Comparison of ENCODE assay signal across 10 cellular contexts in genomic region chr1:66370462-66370907, GRCh38.
DNase-seq lines count a peak whose midpoint lies in the region; ATAC-seq and TF ChIP-seq lines count a peak whose summit lies in the region.
"Had no signal": no experiment of that assay in that cellular context is flagged by ENCODE, and none has a peak within 500 bp of the region (broad histone marks: within the 10 kb centered on the region; RNA-seq: fewer than 3 reads in every experiment).

No MANE protein-coding gene starts in this region.

- CTCF ChIA-PET in A673 (lab: Charles Lee), result no interaction called here

- no peaks in the 10 kb centered on the region for H3K27me3 Mint-ChIP-seq in chondrocyte (ENCODE audit: low read depth)

- peaks cover 62% of the 10 kb centered on the region for H3K4me1 ChIP-seq in left ventricle myocardium inferior
- peaks cover 0 to 72% (median 22%) of the 10 kb centered on the region in 12 donors for H3K4me1 ChIP-seq in heart left ventricle
- H3K4me1 ChIP-seq in A673 (ENCODE audit: insufficient read depth, low read length, poor library complexity, severe bottlenecking), result peaks cover 5% of the 10 kb centered on the region

- intact Hi-C loops in left ventricle myocardium inferior (cut with micrococcal nuclease), result no loop called here
- intact Hi-C loops in heart left ventricle (cut with DNase I), result loop anchor here in 1 of 10 donors (5.0 kb wide), 1 partner anchor 38 kb away; no protein-coding TSS in a partner anchor
- intact Hi-C loops in A673 (cut with micrococcal nuclease; ENCODE audit: unreplicated experiment), result no loop called here

- H3K9me3 ChIP-seq in left ventricle myocardium inferior (replicated peaks), result no peaks in the 10 kb centered on the region
- no peaks in the 10 kb centered on the region for H3K9me3 ChIP-seq in heart left ventricle
- no peaks in the 10 kb centered on the region for H3K9me3 ChIP-seq in A673 (ENCODE audit: low read depth, low read length, poor library complexity, severe bottlenecking)
- H3K9me3 ChIP-seq: BLaER1 had no signal

- BruUV-seq in A673 (replicated peaks; lab: Mats Ljungman, UMichigan), result no TSS peak

- peaks cover 8% of the 10 kb centered on the region for H3K36me3 Mint-ChIP-seq in chondrocyte (ENCODE audit: low read depth)

- peaks cover 34% of the 10 kb centered on the region for H3K4me1 Mint-ChIP-seq in chondrocyte (ENCODE audit: low read depth)

- H3K4me3 ChIP-seq in left ventricle myocardium inferior (no peak overlapping the region), heart left ventricle (no peak overlapping the region), A673 (ENCODE audit: low read depth, low read length, poor library complexity, severe bottlenecking) (no peak overlapping the region)
- H3K4me3 ChIP-seq: BLaER1 had no signal

- H3K36me3 ChIP-seq in left ventricle myocardium inferior (peaks cover 65% of the 10 kb centered on the region), heart left ventricle (peaks cover 0 to 81% (median 66%) of the 10 kb centered on the region in 9 donors), A673 (ENCODE audit: insufficient read depth, low read length, poor library complexity, severe bottlenecking) (peaks cover 68% of the 10 kb centered on the region)
- H3K36me3 ChIP-seq: BLaER1 had no signal

- POLR2A ChIA-PET in A673 (lab: Charles Lee; ENCODE audit: low non-redundant PET), result no interaction called here

- 73 to 85% (median 79%) methylated on average over 3 of the region's 3 CpGs for WGBS in heart left ventricle, 4 donors

- H3K27me3 ChIP-seq in left ventricle myocardium inferior (ENCODE audit: low read depth), result no peaks in the 10 kb centered on the region
- H3K27me3 ChIP-seq in heart left ventricle, result no peaks in the 10 kb centered on the region
- H3K27me3 ChIP-seq in A673 (replicated peaks; ENCODE audit: insufficient read depth, low read depth, low read length, poor library complexity), result no peaks in the 10 kb centered on the region
- H3K27me3 ChIP-seq: BLaER1 had no signal

- no peak for TF ChIP-seq POLR2A in heart left ventricle (IDR thresholded peaks at IDR 0.05)

- DNase-seq in left ventricle myocardium inferior, result no peak
- DNase-seq in heart left ventricle, result no peak
- no peak for DNase-seq in chondrocyte (ENCODE audit: low spot score)
- DNase-seq in superior temporal gyrus (ENCODE audit: extremely low spot score), result peak; percentile 33
- DNase-seq in SW480 (ENCODE audit: low spot score), result no peak
- DNase-seq in A673 (ENCODE audit: low spot score), result no peak
- DNase-seq in CD1c-positive myeloid dendritic cell (ENCODE audit: extremely low spot score), result no peak
- DNase-seq: NCI-H187 had no signal

- no peak for ATAC-seq in heart left ventricle
- peak; percentile 26 for ATAC-seq in HG03378 (IDR thresholded peaks at IDR 0.05; ENCODE audit: unreplicated experiment)

- H3K27ac Mint-ChIP-seq in chondrocyte (ENCODE audit: unreplicated experiment), result peak overlapping the region; percentile 77

- H3K4me3 Mint-ChIP-seq in chondrocyte (ENCODE audit: unreplicated experiment), result no peak overlapping the region

- TF ChIP-seq CTCF in left ventricle myocardium inferior (IDR thresholded peaks at IDR 0.05; ENCODE audit: borderline replicate concordance) (no peak), heart left ventricle (IDR thresholded peaks at IDR 0.05) (no peak), chondrocyte (IDR thresholded peaks at IDR 0.05) (no peak), A673 (conservative IDR thresholded peaks at IDR 0.05; ENCODE audit: low read depth, low read length) (no peak)

- H3K9me3 Mint-ChIP-seq in chondrocyte (ENCODE audit: low read depth), result no peaks in the 10 kb centered on the region

- H3K27ac ChIP-seq in left ventricle myocardium inferior (replicated peaks), result peak overlapping the region; percentile 66
- H3K27ac ChIP-seq in heart left ventricle, result peak overlapping the region in 6 of 12 donors; percentile 2 to 59 (median 26)
- no peak overlapping the region for H3K27ac ChIP-seq in A673 (ENCODE audit: low read depth, low read length, poor library complexity, severe bottlenecking)
- H3K27ac ChIP-seq: BLaER1 had no signal
